In the genomic region with DNA sequence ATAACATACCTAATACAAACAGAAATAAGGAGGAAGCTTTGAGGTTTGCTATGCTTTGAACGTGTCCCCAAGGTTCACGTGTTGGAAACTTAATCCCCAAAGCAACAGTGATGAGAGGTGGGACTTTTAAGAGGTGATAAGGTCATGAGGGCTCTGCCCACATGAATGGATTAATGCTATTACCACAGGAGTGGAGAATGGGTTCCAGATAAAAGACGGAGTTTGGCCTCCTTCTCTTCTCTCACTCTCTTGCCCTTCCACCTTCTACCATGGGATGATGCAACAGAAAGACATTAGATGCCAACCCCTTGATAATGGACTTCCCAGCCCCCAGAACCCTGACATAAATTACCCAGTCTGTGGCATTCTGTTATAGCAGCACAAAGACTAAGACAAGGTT, we compare ENCODE assay signal across 14 cellular contexts. TPM values are rescaled to one million over a fixed set of nuclear protein-coding genes. Genes with fewer than 3 reads are reported as not detected.
DNase-seq lines count a peak whose midpoint lies in the region; TF ChIP-seq lines count a peak whose summit lies in the region.
"Had no signal": no experiment of that assay in that cellular context is flagged by ENCODE, and none has a peak within 500 bp of the region (broad histone marks: within the 10 kb centered on the region; RNA-seq: fewer than 3 reads in every experiment).

No MANE protein-coding gene starts in this region.

- peak overlapping the region; percentile 85 for H3K4me2 ChIP-seq in OCI-LY7 (ENCODE audit: low read length)
- H3K4me2 ChIP-seq: hepatocyte had no signal

- H3K4me1 ChIP-seq in OCI-LY7 (ENCODE audit: insufficient read depth, low read length, poor library complexity, severe bottlenecking), result peaks cover 99% of the 10 kb centered on the region
- peaks cover 0 to 93% (median 79%) of the 10 kb centered on the region in 4 donors for H3K4me1 ChIP-seq in sigmoid colon

- 48 to 80% methylated on average over 3 of the region's 3 CpGs for WGBS in sigmoid colon, 2 donors

- no peak for TF ChIP-seq EP300 in sigmoid colon (IDR thresholded peaks at IDR 0.05)

- DNase-seq in NCI-H82 (lab: John Stamatoyannopoulos, UW) (peak; percentile 4), NCI-H82 treated with DMSO at 0.1 percent for 48 hours (lab: John Stamatoyannopoulos, UW; ENCODE audit: unreplicated experiment) (no peak), OCI-LY7 (ENCODE audit: low spot score) (no peak), chondrocyte (ENCODE audit: low spot score) (no peak), sigmoid colon (no peak), NCI-H2171 (lab: John Stamatoyannopoulos, UW) (no peak), posterior cingulate gyrus (no peak), DMS 273 (lab: John Stamatoyannopoulos, UW; ENCODE audit: unreplicated experiment) (no peak)
- DNase-seq: DMS79, NCI-H1092 treated with DMSO at 0.1 percent for 48 hours, NCI-H526 had no signal

- H3K9me3 Mint-ChIP-seq in chondrocyte (ENCODE audit: low read depth), result no peaks in the 10 kb centered on the region

- no peak overlapping the region for H2AFZ ChIP-seq in OCI-LY7 (ENCODE audit: low read length)
- H2AFZ ChIP-seq: hepatocyte had no signal

- peaks cover 74% of the 10 kb centered on the region for H3K4me1 Mint-ChIP-seq in chondrocyte (ENCODE audit: low read depth)

- POLR2A ChIA-PET in OCI-LY7 (lab: Charles Lee), result interaction anchor here (0.6 to 1.3 kb wide), 3 partner anchors 36 to 160 kb away, joined by 3 to 4 read pairs (median 3); no protein-coding TSS in a partner anchor

- no peaks in the 10 kb centered on the region for H3K27me3 ChIP-seq in sigmoid colon
- H3K27me3 ChIP-seq: hepatocyte had no signal

- H3K4me3 Mint-ChIP-seq in chondrocyte (ENCODE audit: unreplicated experiment), result no peak overlapping the region

- no peaks in the 10 kb centered on the region; the same call in 1 of the 2 replicates for H3K9me3 ChIP-seq in OCI-LY7 (ENCODE audit: low read length)
- no peaks in the 10 kb centered on the region for H3K9me3 ChIP-seq in sigmoid colon

- peaks cover 100% of the 10 kb centered on the region for H3K79me2 ChIP-seq in OCI-LY7 (ENCODE audit: insufficient read depth, low read depth, low read length)

- H3K27me3 Mint-ChIP-seq in chondrocyte (ENCODE audit: low read depth), result no peaks in the 10 kb centered on the region

- H3K36me3 Mint-ChIP-seq in chondrocyte (ENCODE audit: low read depth), result peaks cover 2% of the 10 kb centered on the region

- H3K27ac ChIP-seq in OCI-LY7 (ENCODE audit: low read depth, low read length, poor library complexity, severe bottlenecking), result peak overlapping the region; percentile 66
- H3K27ac ChIP-seq in sigmoid colon, result peak overlapping the region in 3 of 4 donors; percentile 1 to 99 (median 94)
- H3K27ac ChIP-seq: 22Rv1, hepatocyte, SK-N-MC had no signal

- no peak for TF ChIP-seq CTCF in OCI-LY7 (conservative IDR thresholded peaks at IDR 0.05; ENCODE audit: low read length)
- no peak for TF ChIP-seq CTCF in chondrocyte (IDR thresholded peaks at IDR 0.05)
- TF ChIP-seq CTCF in sigmoid colon (IDR thresholded peaks at IDR 0.05), result no peak

- intact Hi-C loops in OCI-LY7 (cut with micrococcal nuclease; ENCODE audit: unreplicated experiment), result no loop called here
- intact Hi-C loops in sigmoid colon (cut with DNase I), result no loop called here
- intact Hi-C loops in posterior cingulate gyrus (cut with DNase I), result no loop called here

- H3K4me3 ChIP-seq in OCI-LY7 (ENCODE audit: low read depth, low read length, poor library complexity, severe bottlenecking) (peak overlapping the region; percentile 35), sigmoid colon (no peak overlapping the region)
- H3K4me3 ChIP-seq: hepatocyte, SK-N-MC had no signal

- H3K36me3 ChIP-seq in OCI-LY7 (ENCODE audit: insufficient read depth, low read length), result peaks cover 78% of the 10 kb centered on the region
- H3K36me3 ChIP-seq in sigmoid colon, result no peaks in the 10 kb centered on the region

- no peaks in the 10 kb centered on the region for H3K9me2 ChIP-seq in OCI-LY7 (ENCODE audit: insufficient read depth, low read length)

- CTCF ChIA-PET in OCI-LY7 (lab: Charles Lee; ENCODE audit: unreplicated experiment), result interaction anchor here (1.3 kb wide), 1 partner anchor 8 kb away, joined by 3 read pairs; no protein-coding TSS in a partner anchor

- peak overlapping the region; percentile 64 for H3K27ac Mint-ChIP-seq in chondrocyte (ENCODE audit: unreplicated experiment)

- no peak for TF ChIP-seq POLR2A in sigmoid colon (IDR thresholded peaks at IDR 0.05)

- BruUV-seq in OCI-LY7 (replicated peaks; lab: Mats Ljungman, UMichigan), result no TSS peak

- peaks cover 37% of the 10 kb centered on the region; the same call in 1 of the 2 replicates for H4K20me1 ChIP-seq in OCI-LY7 (ENCODE audit: insufficient read depth, low read length)

RNA-seq across cellular contexts. Expression of gene ITGB1, which starts 9.6 kb away (rescaled TPM):
- 165 and 179 TPM in 2 replicates for total RNA-seq in OCI-LY7 (2014; rRNA removed; shearing (Covaris generic))
- total RNA-seq in OCI-LY7 (2022) (167 and 199 TPM in 2 replicates), chondrocyte (951 to 1,280 TPM (median 1,183 TPM) in 3 replicates), sigmoid colon (1,000 to 10,000 TPM in 1 of 4 donors, 100 to 1,000 TPM in 3; 588 to 1,360 (median 919) TPM)
- 100 to 1,000 TPM in 1 of 3 donors, 10 to 100 TPM in 2; 43.8 to 151 (median 50.9) TPM for polyA plus RNA-seq in sigmoid colon
